Comparison of ENCODE assay signal across 2 cellular contexts in the genomic region with DNA sequence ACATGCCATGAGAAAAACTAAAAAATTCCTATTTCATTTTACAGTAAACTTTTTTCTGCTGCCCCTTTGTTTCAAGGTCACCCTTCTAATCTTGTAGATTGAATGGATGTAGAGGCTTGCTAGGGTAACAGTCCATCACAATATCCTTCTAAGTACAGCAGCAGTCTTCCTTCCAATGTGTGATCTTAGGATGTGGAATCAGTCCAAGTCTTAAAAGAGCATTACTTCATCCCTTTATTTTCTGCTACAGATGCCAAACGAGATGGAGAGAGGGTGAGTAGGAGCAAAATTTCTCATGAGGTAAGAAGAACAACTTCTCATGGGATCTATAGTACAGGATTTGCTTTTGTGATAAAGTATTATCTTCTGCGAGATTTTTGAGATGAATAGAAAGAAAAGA.
TF ChIP-seq lines count a peak whose summit lies in the region.

No MANE protein-coding gene starts in this region.

TF ChIP-seq in IMR-90, 13 proteins besides CTCF, POLR2A, EP300 and RAD21:
- TF ChIP-seq MAFK (IDR thresholded peaks at IDR 0.05; ENCODE audit: low read depth, low read length) (no peak), ELK1 (IDR thresholded peaks at IDR 0.05; ENCODE audit: borderline replicate concordance, low read depth, low read length) (no peak), CHD1 (IDR thresholded peaks at IDR 0.05; ENCODE audit: low read depth, low read length) (no peak), RFX5 (IDR thresholded peaks at IDR 0.05; ENCODE audit: low read depth, low read length) (no peak), RCOR1 (IDR thresholded peaks at IDR 0.05; ENCODE audit: insufficient replicate concordance, low read length) (no peak), CEBPB (IDR thresholded peaks at IDR 0.05; ENCODE audit: low read depth, low read length) (no peak), NFE2L2 (IDR thresholded peaks at IDR 0.05; ENCODE audit: low read depth, low read length) (no peak), BHLHE40 (IDR thresholded peaks at IDR 0.05; ENCODE audit: low read depth, low read length) (no peak), MAZ (IDR thresholded peaks at IDR 0.05; ENCODE audit: borderline replicate concordance, low read depth, low read length) (no peak), MXI1 (IDR thresholded peaks at IDR 0.05; ENCODE audit: borderline replicate concordance, low read depth, low read length) (no peak), SMC3 (IDR thresholded peaks at IDR 0.05; ENCODE audit: low read depth, low read length) (no peak)
TF ChIP-seq in IMR-90: peak in this region for 0.

TF ChIP-seq in endothelial cell of umbilical vein, 7 proteins besides CTCF, POLR2A, EP300 and RAD21:
- TF ChIP-seq POLR2AphosphoS5 (IDR thresholded peaks at IDR 0.05; ENCODE audit: insufficient read depth, low read depth, low read length) (no peak), MYC (IDR thresholded peaks at IDR 0.05; ENCODE audit: low read depth, low read length) (no peak), JUN (IDR thresholded peaks at IDR 0.05; ENCODE audit: borderline replicate concordance, insufficient read depth, insufficient read length, low read depth) (no peak), EZH2 (IDR thresholded peaks at IDR 0.05; ENCODE audit: borderline replicate concordance, low read depth, low read length, severe bottlenecking) (no peak), GATA2 (IDR thresholded peaks at IDR 0.05; ENCODE audit: insufficient read depth, insufficient read length, low read depth, low read length) (no peak), FOS (IDR thresholded peaks at IDR 0.05; ENCODE audit: borderline replicate concordance, insufficient read depth, low read length) (no peak)
- TF ChIP-seq, protein P1, sequence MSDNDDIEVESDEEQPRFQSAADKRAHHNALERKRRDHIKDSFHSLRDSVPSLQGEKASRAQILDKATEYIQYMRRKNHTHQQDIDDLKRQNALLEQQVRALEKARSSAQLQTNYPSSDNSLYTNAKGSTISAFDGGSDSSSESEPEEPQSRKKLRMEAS (IDR thresholded peaks at IDR 0.05; ENCODE audit: insufficient read depth, insufficient read length): no peak
